In the genomic region with DNA sequence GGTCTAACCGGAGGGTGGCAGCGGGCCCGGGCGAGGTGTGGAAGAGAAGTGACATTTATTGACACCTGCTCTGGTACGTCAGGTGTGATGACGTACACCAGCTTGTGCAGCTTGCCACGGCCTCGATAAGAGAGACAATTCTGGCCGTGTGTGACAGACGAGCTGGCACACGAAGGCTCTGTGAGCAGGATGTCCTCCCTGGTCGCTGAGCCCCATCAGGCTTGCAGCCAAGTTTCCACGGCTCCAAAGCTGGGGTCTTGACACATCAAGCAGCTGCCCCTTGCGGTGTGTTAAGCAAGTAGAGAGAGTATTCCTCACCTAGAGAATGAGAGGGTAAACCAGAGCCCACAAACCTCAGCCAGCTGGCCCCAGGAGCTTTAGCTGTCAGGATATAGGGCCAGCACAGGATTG, we compare ENCODE assay signal across 8 cellular contexts. TPM values are rescaled to one million over a fixed set of nuclear protein-coding genes. Genes with fewer than 3 reads are reported as not detected.
DNase-seq lines count a peak whose midpoint lies in the region; ATAC-seq lines count a peak whose summit lies in the region.

No MANE protein-coding gene starts in this region.

- no peak overlapping the region for H4K8ac ChIP-seq in mesendoderm (ENCODE audit: low read depth, low read length)

- H2BK15ac ChIP-seq in mesendoderm (replicated peaks; ENCODE audit: low read depth) = no peak overlapping the region

- H3K79me1 ChIP-seq in mesendoderm (ENCODE audit: low read length) = no peaks in the 10 kb centered on the region

- H3K23ac ChIP-seq in mesendoderm (ENCODE audit: low read length) = no peak overlapping the region

- WGBS in mesendoderm (ENCODE audit: extremely low coverage, insufficient coverage, low lambda C conversion rate) = no CpG with 5 or more reads among the region's 14 CpGs

- H2BK5ac ChIP-seq in mesendoderm (ENCODE audit: low read length) = no peak overlapping the region

- H3K27ac Mint-ChIP-seq in stimulated activated naive CD8-positive, alpha-beta T cell treated with anti-CD3 and anti-CD28 coated beads, Interleukin-15, Interleukin-2, amounts not matched to agents 100 ng/mL and 50 ng/mL, for 24 hours = peak overlapping the region; percentile 83

- H3K9ac ChIP-seq in mesendoderm (ENCODE audit: low read length) = no peak overlapping the region

- no peaks in the 10 kb centered on the region for H3K27me3 ChIP-seq in mesendoderm (ENCODE audit: insufficient read depth, low read length, poor library complexity)

- no peak overlapping the region for H3K4me2 ChIP-seq in mesendoderm (ENCODE audit: low read length)

- H3K4ac ChIP-seq in mesendoderm (ENCODE audit: low read depth, low read length) = no peak overlapping the region

- H3K18ac ChIP-seq in mesendoderm (ENCODE audit: low read length) = no peak overlapping the region

- H3K27ac ChIP-seq in mesendoderm (ENCODE audit: low read depth, low read length) = no peak overlapping the region

- no peak overlapping the region for H4K5ac ChIP-seq in mesendoderm (ENCODE audit: low read length)

- ATAC-seq in HG02763 (IDR thresholded peaks at IDR 0.05; ENCODE audit: unreplicated experiment) (no peak), GM19351 (IDR thresholded peaks at IDR 0.05; ENCODE audit: unreplicated experiment) (no peak)

- peaks cover 81% of the 10 kb centered on the region for H3K4me1 Mint-ChIP-seq in stimulated activated naive CD8-positive, alpha-beta T cell treated with anti-CD3 and anti-CD28 coated beads, Interleukin-15, Interleukin-2, amounts not matched to agents 100 ng/mL and 50 ng/mL, for 24 hours (ENCODE audit: low read depth)

- no peaks in the 10 kb centered on the region for H3K9me3 Mint-ChIP-seq in stimulated activated naive CD8-positive, alpha-beta T cell treated with anti-CD3 and anti-CD28 coated beads, Interleukin-15, Interleukin-2, amounts not matched to agents 100 ng/mL and 50 ng/mL, for 24 hours

- H3K4me3 Mint-ChIP-seq in stimulated activated naive CD8-positive, alpha-beta T cell treated with anti-CD3 and anti-CD28 coated beads, Interleukin-15, Interleukin-2, amounts not matched to agents 100 ng/mL and 50 ng/mL, for 24 hours = peak overlapping the region; percentile 27

- H3K4me1 ChIP-seq in mesendoderm (ENCODE audit: control insufficient read depth, low read depth, low read length) = peaks cover 2% of the 10 kb centered on the region

- DNase-seq in DMS53 (lab: John Stamatoyannopoulos, UW) = peak; percentile 92
- peak; percentile 63 to 75 for DNase-seq in SHP77 (lab: John Stamatoyannopoulos, UW)
- DNase-seq in activated naive CD4-positive, alpha-beta T cell treated with anti-CD3 and anti-CD28 coated beads, Interleukin-2, amount 50 U/mL, for 16 hours = peak; percentile 49
- no peak for DNase-seq in mesendoderm
- no peak for DNase-seq in LoVo (ENCODE audit: low spot score)

- no peak overlapping the region for H2AK5ac ChIP-seq in mesendoderm (ENCODE audit: low read length)

- no peaks in the 10 kb centered on the region for H3K79me2 ChIP-seq in mesendoderm (ENCODE audit: control insufficient read depth, insufficient read depth, low read length)

- no peak overlapping the region for H3K4me3 ChIP-seq in mesendoderm (ENCODE audit: low read length)

- no peaks in the 10 kb centered on the region for H3K27me3 Mint-ChIP-seq in stimulated activated naive CD8-positive, alpha-beta T cell treated with anti-CD3 and anti-CD28 coated beads, Interleukin-15, Interleukin-2, amounts not matched to agents 100 ng/mL and 50 ng/mL, for 24 hours

- no peaks in the 10 kb centered on the region for H3K36me3 Mint-ChIP-seq in stimulated activated naive CD8-positive, alpha-beta T cell treated with anti-CD3 and anti-CD28 coated beads, Interleukin-15, Interleukin-2, amounts not matched to agents 100 ng/mL and 50 ng/mL, for 24 hours (ENCODE audit: low read depth)

- peak overlapping the region; percentile 34 for H3K56ac ChIP-seq in mesendoderm (ENCODE audit: low read length)

- no peaks in the 10 kb centered on the region for H3K36me3 ChIP-seq in mesendoderm (ENCODE audit: control insufficient read depth, insufficient read depth, low read length)

- no peak overlapping the region for H2BK120ac ChIP-seq in mesendoderm (ENCODE audit: low read depth, low read length)

RNA-seq across cellular contexts. Expression of a gene that starts 30.6 kb away (rescaled TPM):
- polyA plus RNA-seq in mesendoderm (2013, experiment 1 of 2) = 0.17 TPM
- 0.24 TPM for polyA plus RNA-seq in mesendoderm (2013, experiment 2 of 2)

Comparison
In these comparisons a context has a peak if more than half of its experiments do, and no peak if none do; other contexts are left out.
1. DNase-seq: peak in DMS53 (single experiment), SHP77 (2 of 2) and activated naive CD4-positive, alpha-beta T cell treated with anti-CD3 and anti-CD28 coated beads, Interleukin-2, amount 50 U/mL, for 16 hours (single experiment); none in mesendoderm (single experiment) and LoVo (single experiment).